8 cellular contexts compared by ENCODE assay signal in genomic region chr7:47574473-47575328, GRCh38. TPM values are rescaled to one million over a fixed set of nuclear protein-coding genes. Genes with fewer than 3 reads are reported as not detected.
DNase-seq lines count a peak whose midpoint lies in the region; ATAC-seq and TF ChIP-seq lines count a peak whose summit lies in the region.

No MANE protein-coding gene starts in this region.

- TF ChIP-seq POLR2A in lower leg skin (IDR thresholded peaks at IDR 0.05) = no peak

- peak; percentile 90 for ATAC-seq in GM19372 (IDR thresholded peaks at IDR 0.05; ENCODE audit: low read depth, unreplicated experiment)
- ATAC-seq in HG03097 (IDR thresholded peaks at IDR 0.05; ENCODE audit: low FRiP score, unreplicated experiment) = peak; percentile 83

- 55 to 68% methylated on average over 11 of the region's 11 CpGs for WGBS in lower leg skin, 2 donors

- intact Hi-C loops in lower leg skin (cut with DNase I; ENCODE audit: low total_unique reads) = no loop called here

- peak; percentile 13 for DNase-seq in UCSD-AML1 (lab: John Stamatoyannopoulos, UW; ENCODE audit: unreplicated experiment)
- peak; percentile 69 for DNase-seq in pons (ENCODE audit: low spot score)
- DNase-seq in lower leg skin (ENCODE audit: low spot score in 2 of 2) = no peak
- DNase-seq in stimulated activated CD4-positive, alpha-beta T cell treated with anti-CD3 and anti-CD28 coated beads, Interleukin-4, amount 100 ng/mL, for 4 hours = no peak
- no peak for DNase-seq in activated gamma-delta T cell (lab: John Stamatoyannopoulos, UW)
- DNase-seq in T-helper 9 cell = no peak

- no peak overlapping the region for H3K4me3 ChIP-seq in lower leg skin (ENCODE audit: low read depth, poor library complexity, severe bottlenecking)

- TF ChIP-seq CTCF in lower leg skin (IDR thresholded peaks at IDR 0.05) = no peak

RNA-seq across cellular contexts. Expression of gene TNS3, which starts 7.2 kb away (rescaled TPM):
- total RNA-seq in lower leg skin = 10 to 100 TPM; 19.5 to 33.9 (median 25.5) TPM

Comparison
In these comparisons a context has a peak if more than half of its experiments do, and no peak if none do; other contexts are left out.
1. DNase-seq: peak in UCSD-AML1 (single experiment) and pons (single experiment); none in lower leg skin (0 of 2), stimulated activated CD4-positive, alpha-beta T cell treated with anti-CD3 and anti-CD28 coated beads, Interleukin-4, amount 100 ng/mL, for 4 hours (0 of 2), activated gamma-delta T cell (single experiment) and T-helper 9 cell (single experiment).